10 cellular contexts compared by ENCODE assay signal in the genomic region with DNA sequence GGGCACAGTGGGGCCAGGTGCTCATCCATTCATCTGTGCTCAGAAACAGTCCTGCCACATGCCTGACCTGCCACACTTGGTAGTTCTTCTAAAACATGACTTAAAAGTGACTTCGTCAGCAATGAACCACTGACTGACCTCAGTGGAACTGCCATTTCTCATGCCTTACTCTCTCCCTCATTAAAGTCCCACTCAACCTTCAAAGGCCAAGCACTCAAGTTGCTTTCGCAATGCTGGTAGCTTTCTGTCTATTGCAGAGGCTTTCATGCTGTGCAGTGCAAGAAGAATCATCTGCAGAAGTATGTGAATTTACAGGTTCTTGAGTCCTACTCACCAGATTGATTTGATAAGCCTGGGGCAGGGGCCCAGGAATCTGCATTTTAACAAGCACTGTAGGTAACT. TPM values are rescaled to one million over a fixed set of nuclear protein-coding genes. Genes with fewer than 3 reads are reported as not detected.
A peak's percentile ranks its signal among the peaks of the same experiment; 100 is the strongest.
DNase-seq lines count a peak whose midpoint lies in the region; ATAC-seq and TF ChIP-seq lines count a peak whose summit lies in the region.
"Had no signal": no experiment of that assay in that cellular context is flagged by ENCODE, and none has a peak within 500 bp of the region (broad histone marks: within the 10 kb centered on the region; RNA-seq: fewer than 3 reads in every experiment).

No MANE protein-coding gene starts in this region.

- peaks cover 87% of the 10 kb centered on the region for H3K4me1 ChIP-seq in BLaER1
- peaks cover 45% of the 10 kb centered on the region for H3K4me1 ChIP-seq in GM23248 (ENCODE audit: insufficient read depth)

- peak overlapping the region; percentile 48 for H3K4me3 Mint-ChIP-seq in activated naive CD8-positive, alpha-beta T cell treated with anti-CD3 and anti-CD28 coated beads, Interleukin-2, amount 50 U/mL, for 24 hours
- peak overlapping the region in 7 of 8 donors; percentile 8 to 86 (median 69) for H3K4me3 Mint-ChIP-seq in naive B cell

- H3K27ac ChIP-seq in BLaER1 (peak overlapping the region; percentile 56), GM23248 (peak overlapping the region; percentile 67)
- H3K27ac ChIP-seq: cardiac muscle cell had no signal

- peaks cover 91% of the 10 kb centered on the region for H3K4me1 Mint-ChIP-seq in activated naive CD8-positive, alpha-beta T cell treated with anti-CD3 and anti-CD28 coated beads, Interleukin-2, amount 50 U/mL, for 24 hours
- H3K4me1 Mint-ChIP-seq in naive B cell, result peaks cover 66 to 99% (median 90%) of the 10 kb centered on the region in 3 donors

- H3K27me3 Mint-ChIP-seq in activated naive CD8-positive, alpha-beta T cell treated with anti-CD3 and anti-CD28 coated beads, Interleukin-2, amount 50 U/mL, for 24 hours, result no peaks in the 10 kb centered on the region
- no peaks in the 10 kb centered on the region for H3K27me3 Mint-ChIP-seq in naive B cell

- peaks cover 22% of the 10 kb centered on the region for H3K36me3 Mint-ChIP-seq in activated naive CD8-positive, alpha-beta T cell treated with anti-CD3 and anti-CD28 coated beads, Interleukin-2, amount 50 U/mL, for 24 hours (ENCODE audit: low read depth)
- no peaks in the 10 kb centered on the region for H3K36me3 Mint-ChIP-seq in naive B cell

- H3K4me3 ChIP-seq in BLaER1 (no peak overlapping the region), GM23248 (no peak overlapping the region)
- H3K4me3 ChIP-seq: cardiac muscle cell had no signal

- no peaks in the 10 kb centered on the region for H3K9me2 ChIP-seq in GM23248 (ENCODE audit: insufficient read depth)

- DNase-seq in GM23248 (peak; percentile 88), naive B cell (no peak), HEK293T (ENCODE audit: extremely low spot score) (no peak), NCI-H2196 (lab: John Stamatoyannopoulos, UW; ENCODE audit: unreplicated experiment) (no peak)
- no peak for DNase-seq in activated naive CD8-positive, alpha-beta T cell treated with anti-CD3 and anti-CD28 coated beads, Interleukin-2, amount 50 U/mL, for 24 hours
- DNase-seq: midbrain had no signal

- H3K79me2 ChIP-seq in GM23248 (ENCODE audit: insufficient read depth), result peaks cover 100% of the 10 kb centered on the region

- H3K9ac ChIP-seq in BLaER1 (no peak overlapping the region), GM23248 (no peak overlapping the region)

- POLR2A ChIA-PET in HEK293T (lab: Yijun Ruan, JAX), result no interaction called here

- CTCF ChIA-PET in HEK293T (lab: Yijun Ruan, JAX), result no interaction called here

- in situ Hi-C loops in GM23248 (cut with MboI), result no loop called here

- H3K36me3 ChIP-seq in BLaER1 (peaks cover 13% of the 10 kb centered on the region; the same call in 1 of the 2 replicates), GM23248 (ENCODE audit: low read depth) (no peaks in the 10 kb centered on the region)
- H3K36me3 ChIP-seq: cardiac muscle cell had no signal

- 65 to 69% methylated on average over 2 of the region's 2 CpGs for WGBS in GM23248 (ENCODE audit: low coverage in 1 of 2, low lambda C conversion rate in 2 of 2, missing lambda C conversion rate in 2 of 2), 2 experiments

- peak; percentile 81 for ATAC-seq in activated naive CD8-positive, alpha-beta T cell treated with anti-CD3 and anti-CD28 coated beads, Interleukin-2, amount 50 U/mL, for 24 hours
- ATAC-seq in naive B cell (ENCODE audit: low read depth in 2 of 2), result no peak
- ATAC-seq in GM21737 (IDR thresholded peaks at IDR 0.05; ENCODE audit: unreplicated experiment), result no peak
- no peak for ATAC-seq in HG02798 (IDR thresholded peaks at IDR 0.05; ENCODE audit: poor library complexity, unreplicated experiment)

- H3K27me3 ChIP-seq in BLaER1 (no peaks in the 10 kb centered on the region), GM23248 (replicated peaks; ENCODE audit: insufficient read depth) (no peaks in the 10 kb centered on the region)
- H3K27me3 ChIP-seq: cardiac muscle cell had no signal

- H3K27ac Mint-ChIP-seq in activated naive CD8-positive, alpha-beta T cell treated with anti-CD3 and anti-CD28 coated beads, Interleukin-2, amount 50 U/mL, for 24 hours, result peak overlapping the region; percentile 86
- H3K27ac Mint-ChIP-seq in naive B cell, result peak overlapping the region in 5 of 6 donors; percentile 84 to 99 (median 96)

- no peak overlapping the region for H2AFZ ChIP-seq in GM23248

- H4K20me1 ChIP-seq in BLaER1, result peaks cover 28% of the 10 kb centered on the region; the same call in 1 of the 2 replicates
- peaks cover 9% of the 10 kb centered on the region; the same call in 1 of the 2 replicates for H4K20me1 ChIP-seq in GM23248 (ENCODE audit: insufficient read depth)

- peak overlapping the region; percentile 77 for H3K4me2 ChIP-seq in BLaER1
- H3K4me2 ChIP-seq in GM23248 (ENCODE audit: unreplicated experiment), result no peak overlapping the region

- H3F3A ChIP-seq in GM23248 (ENCODE audit: insufficient read depth), result peaks cover 50% of the 10 kb centered on the region

- no peaks in the 10 kb centered on the region for H3K9me3 Mint-ChIP-seq in activated naive CD8-positive, alpha-beta T cell treated with anti-CD3 and anti-CD28 coated beads, Interleukin-2, amount 50 U/mL, for 24 hours
- H3K9me3 Mint-ChIP-seq in naive B cell, result no peaks in the 10 kb centered on the region

- H3K9me3 ChIP-seq in BLaER1 (no peaks in the 10 kb centered on the region), GM23248 (ENCODE audit: low read depth) (no peaks in the 10 kb centered on the region)

TF ChIP-seq in HEK293T, 16 proteins besides CTCF, POLR2A, EP300 and RAD21:
- TF ChIP-seq ARNT (IDR thresholded peaks at IDR 0.05) (no peak), SP1 (IDR thresholded peaks at IDR 0.05) (no peak), HDGF (IDR thresholded peaks at IDR 0.05; ENCODE audit: borderline replicate concordance) (no peak), FOXK2 (IDR thresholded peaks at IDR 0.05) (no peak), ZNF384 (IDR thresholded peaks at IDR 0.05) (no peak), NFRKB (IDR thresholded peaks at IDR 0.05) (no peak), FOXM1 (IDR thresholded peaks at IDR 0.05; ENCODE audit: borderline replicate concordance) (no peak), CTBP1 (IDR thresholded peaks at IDR 0.05; ENCODE audit: borderline replicate concordance) (no peak), FOXA1 (IDR thresholded peaks at IDR 0.05) (no peak), ELF4 (IDR thresholded peaks at IDR 0.05) (no peak), SUZ12 (IDR thresholded peaks at IDR 0.05) (no peak), LEF1 (IDR thresholded peaks at IDR 0.05; ENCODE audit: borderline replicate concordance) (no peak), L3MBTL2 (conservative IDR thresholded peaks at IDR 0.05) (no peak), BHLHE40 (IDR thresholded peaks at IDR 0.05; ENCODE audit: borderline replicate concordance) (no peak)
- TF ChIP-seq, protein P1, sequence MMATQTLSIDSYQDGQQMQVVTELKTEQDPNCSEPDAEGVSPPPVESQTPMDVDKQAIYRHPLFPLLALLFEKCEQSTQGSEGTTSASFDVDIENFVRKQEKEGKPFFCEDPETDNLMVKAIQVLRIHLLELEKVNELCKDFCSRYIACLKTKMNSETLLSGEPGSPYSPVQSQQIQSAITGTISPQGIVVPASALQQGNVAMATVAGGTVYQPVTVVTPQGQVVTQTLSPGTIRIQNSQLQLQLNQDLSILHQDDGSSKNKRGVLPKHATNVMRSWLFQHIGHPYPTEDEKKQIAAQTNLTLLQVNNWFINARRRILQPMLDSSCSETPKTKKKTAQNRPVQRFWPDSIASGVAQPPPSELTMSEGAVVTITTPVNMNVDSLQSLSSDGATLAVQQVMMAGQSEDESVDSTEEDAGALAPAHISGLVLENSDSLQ (IDR thresholded peaks at IDR 0.05), result no peak

RNA-seq across cellular contexts. Expression of a gene that starts 23.9 kb away (rescaled TPM):
- 70.8 and 74.3 TPM in 2 replicates for total RNA-seq in GM23248 (2014; rRNA removed; shearing (Covaris generic))
- polyA plus RNA-seq in GM23248 (2016; fragmentation: Nextera tagmentation; extraction: Ambion mirVana), result 139 and 140 TPM in 2 replicates
- 100 to 1,000 TPM in 1 of 6 donors, 10 to 100 TPM in 5; 30.4 to 112 (median 72.8) TPM for polyA plus RNA-seq in naive B cell (ENCODE audit: low read depth in 6 of 6)
